20 cellular contexts compared by ENCODE assay signal in the genomic region with DNA sequence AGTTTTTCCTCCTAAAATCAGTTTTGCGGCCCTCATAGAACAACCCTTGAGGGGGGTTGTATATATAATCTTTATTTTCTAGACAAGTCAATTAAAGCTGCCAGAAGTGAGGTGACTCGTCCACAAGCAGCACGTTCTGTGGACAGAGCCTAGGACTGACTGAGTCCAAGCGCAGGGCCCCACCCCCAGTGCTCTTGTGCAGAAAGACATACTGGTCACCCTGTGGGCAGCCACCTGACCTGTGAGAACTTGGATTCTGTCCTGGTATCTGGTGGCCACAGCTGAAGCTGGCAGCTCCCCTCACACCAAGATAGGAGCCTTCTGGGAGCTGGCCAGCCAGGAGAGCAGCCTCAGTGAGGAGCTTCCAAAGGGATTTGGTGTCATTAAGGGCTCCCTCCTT.
DNase-seq lines count a peak whose midpoint lies in the region; ATAC-seq and TF ChIP-seq lines count a peak whose summit lies in the region.
"Had no signal": no experiment of that assay in that cellular context is flagged by ENCODE, and none has a peak within 500 bp of the region (broad histone marks: within the 10 kb centered on the region; RNA-seq: fewer than 3 reads in every experiment).

No MANE protein-coding gene starts in this region.

- H3K27ac ChIP-seq in naive thymus-derived CD4-positive, alpha-beta T cell (ENCODE audit: low read depth, low read length): no peak overlapping the region
- H3K27ac ChIP-seq: neutrophil, SJCRH30, suprapubic skin, vagina had no signal

- CTCF ChIA-PET in naive thymus-derived CD4-positive, alpha-beta T cell (lab: Charles Lee): no interaction called here

- peaks cover 0 to under 1% (median 0%) of the 10 kb centered on the region in 3 donors for H3K27me3 Mint-ChIP-seq in CD14-positive monocyte (ENCODE audit: low read depth in 3 of 3)
- H3K27me3 Mint-ChIP-seq in T-helper 17 cell: no peaks in the 10 kb centered on the region
- H3K27me3 Mint-ChIP-seq in naive thymus-derived CD4-positive, alpha-beta T cell: no peaks in the 10 kb centered on the region
- H3K27me3 Mint-ChIP-seq in type B pancreatic cell: peaks cover 5% of the 10 kb centered on the region
- H3K27me3 Mint-ChIP-seq: activated CD4-positive, alpha-beta memory T cell treated with anti-CD3 and anti-CD28 coated beads for 36 hours had no signal

- H3K36me3 Mint-ChIP-seq in CD14-positive monocyte (peaks cover 8 to 9% of the 10 kb centered on the region in 2 donors), T-helper 17 cell (ENCODE audit: low read depth) (no peaks in the 10 kb centered on the region), type B pancreatic cell (peaks cover 10% of the 10 kb centered on the region)
- peaks cover 6 to 43% (median 22%) of the 10 kb centered on the region in 5 donors for H3K36me3 Mint-ChIP-seq in naive thymus-derived CD4-positive, alpha-beta T cell

- H3K27me3 ChIP-seq in naive thymus-derived CD4-positive, alpha-beta T cell (ENCODE audit: control insufficient read depth in 2 of 2, insufficient read depth in 2 of 2, low read length in 2 of 2): no peaks in the 10 kb centered on the region
- H3K27me3 ChIP-seq: neutrophil, SJCRH30, suprapubic skin, vagina had no signal

- H3K9me3 ChIP-seq in T-helper 17 cell (ENCODE audit: control insufficient read depth, low read length, poor library complexity, severe bottlenecking): no peaks in the 10 kb centered on the region
- peaks cover 0 to 11% (median 0%) of the 10 kb centered on the region in 3 experiments for H3K9me3 ChIP-seq in naive thymus-derived CD4-positive, alpha-beta T cell (ENCODE audit: control insufficient read depth in 2 of 3, low read length in 3 of 3)
- H3K9me3 ChIP-seq: neutrophil, SJCRH30, suprapubic skin had no signal

- intact Hi-C loops in CD14-positive monocyte (cut with micrococcal nuclease) (no loop called here), Right ventricle myocardium inferior (cut with DNase I) (loop anchor here (1.0 kb wide), 1 partner anchor 45 kb away; no protein-coding TSS in a partner anchor)
- intact Hi-C loops in naive thymus-derived CD4-positive, alpha-beta T cell (cut with micrococcal nuclease): no loop called here

- ATAC-seq in T-helper 17 cell (no peak), Right ventricle myocardium inferior (peak; percentile 77), HG02870 (IDR thresholded peaks at IDR 0.05; ENCODE audit: unreplicated experiment) (no peak), HG03196 (IDR thresholded peaks at IDR 0.05; ENCODE audit: unreplicated experiment) (no peak)
- no peak for ATAC-seq in naive thymus-derived CD4-positive, alpha-beta T cell
- ATAC-seq: WTC11 had no signal

- DNase-seq in CD14-positive monocyte (ENCODE audit: low spot score) (peak; percentile 23), T-helper 17 cell (no peak), Right ventricle myocardium inferior (ENCODE audit: missing footprints) (peak; percentile 85), type B pancreatic cell (ENCODE audit: extremely low spot score, unreplicated experiment) (no peak), NCI-H128 (lab: John Stamatoyannopoulos, UW; ENCODE audit: unreplicated experiment) (no peak)
- no peak for DNase-seq in naive thymus-derived CD4-positive, alpha-beta T cell
- DNase-seq: activated CD4-positive, alpha-beta memory T cell treated with anti-CD3 and anti-CD28 coated beads for 36 hours; activated T-cell treated with anti-CD3 and anti-CD28 coated beads for 4 hours; anterior cingulate cortex; cerebellar nuclear complex; effector CD4-positive, alpha-beta T cell; KG1; NCI-H187; SJCRH30 had no signal

- H3K27ac Mint-ChIP-seq in CD14-positive monocyte: peak overlapping the region in 1 of 7 donors; percentile 20
- peak overlapping the region; percentile 60 for H3K27ac Mint-ChIP-seq in T-helper 17 cell
- peak overlapping the region in 6 of 9 donors; percentile 21 to 91 (median 36) for H3K27ac Mint-ChIP-seq in naive thymus-derived CD4-positive, alpha-beta T cell
- H3K27ac Mint-ChIP-seq in type B pancreatic cell: no peak overlapping the region
- H3K27ac Mint-ChIP-seq: activated CD4-positive, alpha-beta memory T cell treated with anti-CD3 and anti-CD28 coated beads for 36 hours; WTC11 had no signal

- H3K4me1 Mint-ChIP-seq in CD14-positive monocyte (peaks cover 11% of the 10 kb centered on the region), T-helper 17 cell (peaks cover 33% of the 10 kb centered on the region), type B pancreatic cell (ENCODE audit: unreplicated experiment) (peaks cover 22% of the 10 kb centered on the region)
- peaks cover 41 to 70% (median 65%) of the 10 kb centered on the region in 7 donors for H3K4me1 Mint-ChIP-seq in naive thymus-derived CD4-positive, alpha-beta T cell

- H3K9me3 Mint-ChIP-seq in CD14-positive monocyte (peaks cover 5 to 14% (median 10%) of the 10 kb centered on the region in 7 donors), type B pancreatic cell (no peaks in the 10 kb centered on the region)
- peaks cover 0 to 17% (median 6%) of the 10 kb centered on the region in 11 donors for H3K9me3 Mint-ChIP-seq in naive thymus-derived CD4-positive, alpha-beta T cell

- H3K4me3 ChIP-seq in naive thymus-derived CD4-positive, alpha-beta T cell (ENCODE audit: low read length): no peak overlapping the region
- H3K4me3 ChIP-seq: SJCRH30, suprapubic skin, vagina had no signal

- TF ChIP-seq CTCF in CD14-positive monocyte (IDR thresholded peaks at IDR 0.05) (no peak), type B pancreatic cell (conservative IDR thresholded peaks at IDR 0.05) (no peak)

- H3K4me3 Mint-ChIP-seq in CD14-positive monocyte (no peak overlapping the region), T-helper 17 cell (no peak overlapping the region), type B pancreatic cell (no peak overlapping the region)
- H3K4me3 Mint-ChIP-seq in naive thymus-derived CD4-positive, alpha-beta T cell: no peak overlapping the region
- H3K4me3 Mint-ChIP-seq: activated CD4-positive, alpha-beta memory T cell treated with anti-CD3 and anti-CD28 coated beads for 36 hours; WTC11 had no signal

- H3K4me1 ChIP-seq in naive thymus-derived CD4-positive, alpha-beta T cell (ENCODE audit: control insufficient read depth in 2 of 2, insufficient read depth in 2 of 2, low read length in 2 of 2): peaks cover 34 to 49% of the 10 kb centered on the region in 2 donors

- H3K36me3 ChIP-seq in naive thymus-derived CD4-positive, alpha-beta T cell (ENCODE audit: control insufficient read depth in 2 of 3, insufficient read depth in 3 of 3, low read length in 3 of 3): peaks cover 0 to 3% (median 0%) of the 10 kb centered on the region in 3 experiments
- H3K36me3 ChIP-seq: neutrophil, SJCRH30, suprapubic skin, vagina had no signal

- POLR2A ChIA-PET in naive thymus-derived CD4-positive, alpha-beta T cell (lab: Charles Lee): interaction anchor here (0.8 to 1.1 kb wide), 2 partner anchors 10 to 84 kb away, joined by 3 read pairs; no protein-coding TSS in a partner anchor

Comparison
In these comparisons a context has a peak if more than half of its experiments do, and no peak if none do; other contexts are left out.
1. DNase-seq: peak in CD14-positive monocyte (single experiment) and Right ventricle myocardium inferior (single experiment); none in T-helper 17 cell (0 of 3), naive thymus-derived CD4-positive, alpha-beta T cell (0 of 9), type B pancreatic cell (single experiment) and NCI-H128 (single experiment).